In the genomic region with DNA sequence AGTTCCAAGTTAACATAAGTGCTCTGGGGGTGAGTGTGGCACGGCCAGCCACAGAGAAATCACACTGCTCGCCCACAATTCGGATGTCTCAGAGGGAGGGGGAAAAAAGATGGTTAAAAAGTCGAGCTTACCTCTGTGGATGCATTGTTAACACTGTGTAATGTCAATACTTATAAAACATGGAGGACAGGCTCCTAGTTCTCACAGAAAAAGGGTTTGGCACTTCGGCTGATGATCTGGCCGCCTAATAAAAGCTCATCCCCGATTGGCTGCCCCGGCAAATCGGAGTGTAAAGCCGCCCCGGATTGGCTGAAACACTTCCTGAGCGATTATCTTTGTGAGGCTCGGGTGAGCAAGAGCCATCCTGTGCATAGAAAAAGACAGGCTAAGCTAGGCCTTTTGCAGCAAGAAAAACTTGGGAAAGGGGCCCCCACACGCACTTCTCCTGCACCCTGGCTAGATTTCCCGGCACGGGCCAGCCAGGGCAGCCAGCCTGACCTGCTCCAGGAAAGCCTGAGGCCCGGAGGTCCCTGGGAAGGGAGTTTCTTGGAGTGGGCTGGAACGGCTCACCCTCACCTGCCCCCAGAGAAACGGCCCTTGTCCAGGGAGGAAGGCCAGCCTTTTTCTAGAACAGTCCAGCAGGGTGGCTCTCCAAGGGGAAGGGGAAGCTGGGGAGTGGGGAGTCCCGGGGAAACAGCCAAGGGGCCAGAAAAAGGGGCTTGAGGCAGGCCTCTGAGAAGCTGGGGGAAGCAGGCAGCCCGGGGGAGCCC, we compare ENCODE assay signal across 8 cellular contexts. TPM values are rescaled to one million over a fixed set of nuclear protein-coding genes. Genes with fewer than 3 reads are reported as not detected.
DNase-seq lines count a peak whose midpoint lies in the region; ATAC-seq, FAIRE-seq and TF ChIP-seq lines count a peak whose summit lies in the region.

A gene (minus strand): TSS at position 174 of the 770 bp plus-strand sequence. CDS start 29 bp downstream, at position 145.

- ATAC-seq in A549 = peak; percentile 8 to 45; a peak in 3 of 6 replicates
- ATAC-seq in GM18867 (IDR thresholded peaks at IDR 0.05; ENCODE audit: unreplicated experiment) = peak; percentile 47
- peak; percentile 34 for ATAC-seq in HG03442 (IDR thresholded peaks at IDR 0.05; ENCODE audit: unreplicated experiment)

- H3K4me3 ChIP-seq in A549 (peak within 1 kb of the TSS; percentile 7; the same call in 1 of the 3 replicates), kidney epithelial cell (ENCODE audit: low read depth, low read length) (peak within 1 kb of the TSS; percentile 32)

- H3K4me1 ChIP-seq in A549 = peaks cover 98% of the 10 kb centered on the region

- no peaks in the 10 kb centered on the region for H3K27me3 ChIP-seq in kidney epithelial cell (ENCODE audit: control insufficient read depth, insufficient read depth, low read length)

- no peak for TF ChIP-seq RAD21 in A549 (conservative IDR thresholded peaks at IDR 0.05 in 1 of 2, IDR thresholded peaks at IDR 0.05 in 1 of 2)

- peak within 1 kb of the TSS; percentile 100 for H3K27ac ChIP-seq in A549

- TF ChIP-seq POLR2A in A549 (IDR thresholded peaks at IDR 0.05; ENCODE audit: low read length) = no peak

- CTCF ChIA-PET in A549 (lab: Yijun Ruan, JAX) = interaction anchor here (0.7 to 14.5 kb wide), 11 partner anchors 10 to 83 kb away, joined by 3 to 137 read pairs (median 3); no protein-coding TSS in a partner anchor

- POLR2A ChIA-PET in A549 (lab: Yijun Ruan, JAX) = interaction anchor here (0.6 to 6.4 kb wide), 10 partner anchors 23 to 154 kb away, joined by 3 to 83 read pairs (median 7); a partner anchor contains a TSS

- FAIRE-seq in A549 (lab: Jason Lieb, UNC) = no peak

- TF ChIP-seq EP300 in A549 (IDR thresholded peaks at IDR 0.05) = no peak

- peak within 1 kb of the TSS; percentile 68 for H3K4me2 ChIP-seq in A549

- H3K9me3 ChIP-seq in A549 = no peaks in the 10 kb centered on the region

- H3K36me3 ChIP-seq in kidney epithelial cell (ENCODE audit: control insufficient read depth, insufficient read depth, low read length) = no peaks in the 10 kb centered on the region

- peak; percentile 90 to 94 for DNase-seq in A549 (ENCODE audit: low read depth in 1 of 2, low spot score in 1 of 2)
- peak; percentile 95 to 96 for DNase-seq in NCI-H526 (lab: John Stamatoyannopoulos, UW)
- DNase-seq in activated CD4-positive, alpha-beta T cell treated with anti-CD3 and anti-CD28 coated beads for 24 hours (ENCODE audit: low read depth in 2 of 2) = peak; percentile 90 to 92
- DNase-seq in cerebellar cortex (ENCODE audit: low spot score) = peak; percentile 99
- DNase-seq in kidney epithelial cell (ENCODE audit: low read depth) = no peak
- peak; percentile 89 for DNase-seq in stimulated activated CD4-positive, alpha-beta T cell treated with anti-CD3 and anti-CD28 coated beads, Interleukin-15, amount 100 ng/mL, for 24 hours

- WGBS in A549 (ENCODE audit: missing lambda C conversion rate) = 2% methylated on average over 20 of the region's 21 CpGs

- TF ChIP-seq CTCF in A549 (IDR thresholded peaks at IDR 0.05) (no peak), kidney epithelial cell (IDR thresholded peaks at IDR 0.05; ENCODE audit: insufficient read depth, low read length, poor library complexity, severe bottlenecking) (no peak)

TF ChIP-seq in A549, 52 proteins besides CTCF, POLR2A, EP300 and RAD21 (continues in another document):
- TF ChIP-seq BHLHE40 (IDR thresholded peaks at IDR 0.05; ENCODE audit: low read depth, low read length) = no peak
- no peak for TF ChIP-seq KDM5A (IDR thresholded peaks at IDR 0.05)
- TF ChIP-seq ZNF302 (CRISPR knock-in tag; IDR thresholded peaks at IDR 0.05) = peak; percentile 78
- TF ChIP-seq ZSCAN20 (CRISPR knock-in tag; IDR thresholded peaks at IDR 0.05) = peak; percentile 35; the same call in 1 of the 2 replicates
- no peak for TF ChIP-seq RNF2 (IDR thresholded peaks at IDR 0.05; ENCODE audit: borderline replicate concordance, low read depth)
- TF ChIP-seq SREBF2 (IDR thresholded peaks at IDR 0.05) = peak; percentile 21; the same call in 1 of the 2 replicates
- no peak for TF ChIP-seq NPAS2 (CRISPR knock-in tag; IDR thresholded peaks at IDR 0.05; ENCODE audit: borderline replicate concordance)
- TF ChIP-seq, protein P1, sequence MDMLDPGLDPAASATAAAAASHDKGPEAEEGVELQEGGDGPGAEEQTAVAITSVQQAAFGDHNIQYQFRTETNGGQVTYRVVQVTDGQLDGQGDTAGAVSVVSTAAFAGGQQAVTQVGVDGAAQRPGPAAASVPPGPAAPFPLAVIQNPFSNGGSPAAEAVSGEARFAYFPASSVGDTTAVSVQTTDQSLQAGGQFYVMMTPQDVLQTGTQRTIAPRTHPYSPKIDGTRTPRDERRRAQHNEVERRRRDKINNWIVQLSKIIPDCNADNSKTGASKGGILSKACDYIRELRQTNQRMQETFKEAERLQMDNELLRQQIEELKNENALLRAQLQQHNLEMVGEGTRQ (IDR thresholded peaks at IDR 0.05) = no peak
- TF ChIP-seq NR3C1 (IDR thresholded peaks at IDR 0.05) = no peak
- no peak for TF ChIP-seq CBX8 (IDR thresholded peaks at IDR 0.05)
- TF ChIP-seq, protein P2, sequence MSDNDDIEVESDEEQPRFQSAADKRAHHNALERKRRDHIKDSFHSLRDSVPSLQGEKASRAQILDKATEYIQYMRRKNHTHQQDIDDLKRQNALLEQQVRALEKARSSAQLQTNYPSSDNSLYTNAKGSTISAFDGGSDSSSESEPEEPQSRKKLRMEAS (IDR thresholded peaks at IDR 0.05) = peak; percentile 67
- TF ChIP-seq, protein P3, sequence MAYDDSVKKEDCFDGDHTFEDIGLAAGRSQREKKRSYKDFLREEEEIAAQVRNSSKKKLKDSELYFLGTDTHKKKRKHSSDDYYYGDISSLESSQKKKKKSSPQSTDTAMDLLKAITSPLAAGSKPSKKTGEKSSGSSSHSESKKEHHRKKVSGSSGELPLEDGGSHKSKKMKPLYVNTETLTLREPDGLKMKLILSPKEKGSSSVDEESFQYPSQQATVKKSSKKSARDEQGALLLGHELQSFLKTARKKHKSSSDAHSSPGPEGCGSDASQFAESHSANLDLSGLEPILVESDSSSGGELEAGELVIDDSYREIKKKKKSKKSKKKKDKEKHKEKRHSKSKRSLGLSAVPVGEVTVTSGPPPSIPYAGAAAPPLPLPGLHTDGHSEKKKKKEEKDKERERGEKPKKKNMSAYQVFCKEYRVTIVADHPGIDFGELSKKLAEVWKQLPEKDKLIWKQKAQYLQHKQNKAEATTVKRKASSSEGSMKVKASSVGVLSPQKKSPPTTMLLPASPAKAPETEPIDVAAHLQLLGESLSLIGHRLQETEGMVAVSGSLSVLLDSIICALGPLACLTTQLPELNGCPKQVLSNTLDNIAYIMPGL (CRISPR knock-in tag; IDR thresholded peaks at IDR 0.05; ENCODE audit: borderline replicate concordance) = no peak
- TF ChIP-seq RFX5 (IDR thresholded peaks at IDR 0.05) = no peak
- TF ChIP-seq RCOR1 (IDR thresholded peaks at IDR 0.05; ENCODE audit: low read depth, low read length) = no peak
- TF ChIP-seq HDAC2 (IDR thresholded peaks at IDR 0.05) = no peak
- TF ChIP-seq SMC3 (IDR thresholded peaks at IDR 0.05) = no peak
- no peak for TF ChIP-seq ESRRA (IDR thresholded peaks at IDR 0.05; ENCODE audit: borderline replicate concordance, low read length)
- peak; percentile 82 for TF ChIP-seq TP53 (CRISPR knock-in tag; IDR thresholded peaks at IDR 0.05)
- no peak; the same call in 1 of the 2 replicates for TF ChIP-seq TFCP2L1 (CRISPR knock-in tag; IDR thresholded peaks at IDR 0.05)
- TF ChIP-seq, protein P4, sequence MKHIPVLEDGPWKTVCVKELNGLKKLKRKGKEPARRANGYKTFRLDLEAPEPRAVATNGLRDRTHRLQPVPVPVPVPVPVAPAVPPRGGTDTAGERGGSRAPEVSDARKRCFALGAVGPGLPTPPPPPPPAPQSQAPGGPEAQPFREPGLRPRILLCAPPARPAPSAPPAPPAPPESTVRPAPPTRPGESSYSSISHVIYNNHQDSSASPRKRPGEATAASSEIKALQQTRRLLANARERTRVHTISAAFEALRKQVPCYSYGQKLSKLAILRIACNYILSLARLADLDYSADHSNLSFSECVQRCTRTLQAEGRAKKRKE (CRISPR knock-in tag; IDR thresholded peaks at IDR 0.05; ENCODE audit: low read depth) = peak; percentile 95
- TF ChIP-seq, protein P5, sequence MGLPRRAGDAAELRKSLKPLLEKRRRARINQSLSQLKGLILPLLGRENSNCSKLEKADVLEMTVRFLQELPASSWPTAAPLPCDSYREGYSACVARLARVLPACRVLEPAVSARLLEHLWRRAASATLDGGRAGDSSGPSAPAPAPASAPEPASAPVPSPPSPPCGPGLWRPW (IDR thresholded peaks at IDR 0.05) = no peak
- peak; percentile 94 for TF ChIP-seq HOXB13 (CRISPR knock-in tag; IDR thresholded peaks at IDR 0.05; ENCODE audit: low read depth)
- TF ChIP-seq, protein P6, sequence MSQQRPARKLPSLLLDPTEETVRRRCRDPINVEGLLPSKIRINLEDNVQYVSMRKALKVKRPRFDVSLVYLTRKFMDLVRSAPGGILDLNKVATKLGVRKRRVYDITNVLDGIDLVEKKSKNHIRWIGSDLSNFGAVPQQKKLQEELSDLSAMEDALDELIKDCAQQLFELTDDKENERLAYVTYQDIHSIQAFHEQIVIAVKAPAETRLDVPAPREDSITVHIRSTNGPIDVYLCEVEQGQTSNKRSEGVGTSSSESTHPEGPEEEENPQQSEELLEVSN (IDR thresholded peaks at IDR 0.05; ENCODE audit: borderline replicate concordance, low read depth) = peak; percentile 35; the same call in 1 of the 2 replicates
- TF ChIP-seq HOXA7 (CRISPR knock-in tag; IDR thresholded peaks at IDR 0.05) = peak; percentile 89
- TF ChIP-seq, protein P7, sequence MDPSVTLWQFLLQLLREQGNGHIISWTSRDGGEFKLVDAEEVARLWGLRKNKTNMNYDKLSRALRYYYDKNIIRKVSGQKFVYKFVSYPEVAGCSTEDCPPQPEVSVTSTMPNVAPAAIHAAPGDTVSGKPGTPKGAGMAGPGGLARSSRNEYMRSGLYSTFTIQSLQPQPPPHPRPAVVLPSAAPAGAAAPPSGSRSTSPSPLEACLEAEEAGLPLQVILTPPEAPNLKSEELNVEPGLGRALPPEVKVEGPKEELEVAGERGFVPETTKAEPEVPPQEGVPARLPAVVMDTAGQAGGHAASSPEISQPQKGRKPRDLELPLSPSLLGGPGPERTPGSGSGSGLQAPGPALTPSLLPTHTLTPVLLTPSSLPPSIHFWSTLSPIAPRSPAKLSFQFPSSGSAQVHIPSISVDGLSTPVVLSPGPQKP (IDR thresholded peaks at IDR 0.05; ENCODE audit: low read depth, low read length) = no peak
- TF ChIP-seq GATA3 (IDR thresholded peaks at IDR 0.05; ENCODE audit: borderline replicate concordance) = no peak

RNA-seq across cellular contexts. Expression of the gene that starts here (rescaled TPM):
- polyA plus RNA-seq in A549 (2011; rRNA removed) (23.6 and 24.9 TPM in 2 replicates), A549 (2017; fragmentation: RNase III; extraction: RNeasy Plus Mini Kit Qiagen cat#74134 plus additional on column Dnase treatment) (10.2 to 11.2 TPM (median 10.4 TPM) in 3 replicates)
- 10.9 TPM in 2 replicates for polyA plus RNA-seq in A549 (2012; cell fraction: cytosol; rRNA removed)
- polyA plus RNA-seq in A549 (2012; cell fraction: nucleus; rRNA removed) = 19.5 and 21.4 TPM in 2 replicates
- polyA minus RNA-seq in A549 (2011; rRNA and poly(A)+ RNA removed) = 22.2 and 24.4 TPM in 2 replicates
- 19.2 and 20.8 TPM in 2 replicates for total RNA-seq in kidney epithelial cell
